Comparison of ENCODE assay signal across 1 cellular context in genomic region chr18:35458677-35459441, GRCh38.
TF ChIP-seq lines count a peak whose summit lies in the region.

No MANE protein-coding gene starts in this region.

TF ChIP-seq in HepG2, 621 proteins besides CTCF, POLR2A, EP300 and RAD21 (continued from another document and continues in another):
- TF ChIP-seq E2F5 (CRISPR knock-in tag; conservative IDR thresholded peaks at IDR 0.05) (no peak), RARA (CRISPR knock-in tag; IDR thresholded peaks at IDR 0.05) (peak; percentile 57), ATM (IDR thresholded peaks at IDR 0.05; ENCODE audit: borderline replicate concordance) (no peak), JUNB (CRISPR knock-in tag; IDR thresholded peaks at IDR 0.05; ENCODE audit: borderline replicate concordance) (peak; percentile 98), NFRKB (IDR thresholded peaks at IDR 0.05) (no peak), TFE3 (CRISPR knock-in tag; IDR thresholded peaks at IDR 0.05) (0 out of 2 replicates have a peak, but pooled peaks have one; percentile 24), ZNF562 (CRISPR knock-in tag; IDR thresholded peaks at IDR 0.05; ENCODE audit: borderline replicate concordance) (no peak), MED13 (CRISPR knock-in tag; IDR thresholded peaks at IDR 0.05) (no peak), ZXDC (CRISPR knock-in tag; IDR thresholded peaks at IDR 0.05) (no peak), CAMTA2 (CRISPR knock-in tag; IDR thresholded peaks at IDR 0.05; ENCODE audit: borderline replicate concordance) (no peak), ZNF570 (CRISPR knock-in tag; IDR thresholded peaks at IDR 0.05; ENCODE audit: borderline replicate concordance) (no peak), TBP (CRISPR knock-in tag; IDR thresholded peaks at IDR 0.05) (no peak), ETS1 (CRISPR knock-in tag; IDR thresholded peaks at IDR 0.05) (no peak), PCBP1 (IDR thresholded peaks at IDR 0.05; ENCODE audit: borderline replicate concordance, low read depth, low read length) (no peak), TOE1 (CRISPR knock-in tag; IDR thresholded peaks at IDR 0.05) (no peak), SOX5 (CRISPR knock-in tag; IDR thresholded peaks at IDR 0.05; ENCODE audit: borderline replicate concordance) (peak; percentile 60), ZNF343 (CRISPR knock-in tag; IDR thresholded peaks at IDR 0.05) (no peak), JARID2 (CRISPR knock-in tag; IDR thresholded peaks at IDR 0.05; ENCODE audit: insufficient replicate concordance) (no peak), LRRFIP1 (CRISPR knock-in tag; conservative IDR thresholded peaks at IDR 0.05) (no peak), POGK (CRISPR knock-in tag; conservative IDR thresholded peaks at IDR 0.05) (0 out of 2 replicates have a peak, but pooled peaks have one; percentile 40), ERF (CRISPR knock-in tag; IDR thresholded peaks at IDR 0.05) (peak; percentile 46; the same call in 1 of the 2 replicates), GATAD2A (CRISPR knock-in tag; IDR thresholded peaks at IDR 0.05) (peak; percentile 72), CEBPG (CRISPR knock-in tag; IDR thresholded peaks at IDR 0.05) (peak; percentile 45; the same call in 1 of the 2 replicates), HES4 (CRISPR knock-in tag; IDR thresholded peaks at IDR 0.05; ENCODE audit: borderline replicate concordance) (no peak), JUN (CRISPR knock-in tag; IDR thresholded peaks at IDR 0.05) (peak; percentile 98), POLR2AphosphoS2 (IDR thresholded peaks at IDR 0.05; ENCODE audit: low read depth, low read length) (no peak), RNF219 (CRISPR knock-in tag; IDR thresholded peaks at IDR 0.05) (no peak), DR1 (CRISPR knock-in tag; IDR thresholded peaks at IDR 0.05) (no peak), CCDC6 (CRISPR knock-in tag; IDR thresholded peaks at IDR 0.05) (no peak), MAFK (conservative IDR thresholded peaks at IDR 0.05 in 1 of 2, IDR thresholded peaks at IDR 0.05 in 1 of 2; ENCODE audit: low read length in 2 of 2) (no peak), ZBTB2 (CRISPR knock-in tag; IDR thresholded peaks at IDR 0.05; ENCODE audit: low read depth) (no peak), ZNF142 (CRISPR knock-in tag; IDR thresholded peaks at IDR 0.05) (no peak), ZNF674 (CRISPR knock-in tag; IDR thresholded peaks at IDR 0.05; ENCODE audit: low read depth) (no peak)
